1 cellular context compared by ENCODE assay signal in the genomic region with DNA sequence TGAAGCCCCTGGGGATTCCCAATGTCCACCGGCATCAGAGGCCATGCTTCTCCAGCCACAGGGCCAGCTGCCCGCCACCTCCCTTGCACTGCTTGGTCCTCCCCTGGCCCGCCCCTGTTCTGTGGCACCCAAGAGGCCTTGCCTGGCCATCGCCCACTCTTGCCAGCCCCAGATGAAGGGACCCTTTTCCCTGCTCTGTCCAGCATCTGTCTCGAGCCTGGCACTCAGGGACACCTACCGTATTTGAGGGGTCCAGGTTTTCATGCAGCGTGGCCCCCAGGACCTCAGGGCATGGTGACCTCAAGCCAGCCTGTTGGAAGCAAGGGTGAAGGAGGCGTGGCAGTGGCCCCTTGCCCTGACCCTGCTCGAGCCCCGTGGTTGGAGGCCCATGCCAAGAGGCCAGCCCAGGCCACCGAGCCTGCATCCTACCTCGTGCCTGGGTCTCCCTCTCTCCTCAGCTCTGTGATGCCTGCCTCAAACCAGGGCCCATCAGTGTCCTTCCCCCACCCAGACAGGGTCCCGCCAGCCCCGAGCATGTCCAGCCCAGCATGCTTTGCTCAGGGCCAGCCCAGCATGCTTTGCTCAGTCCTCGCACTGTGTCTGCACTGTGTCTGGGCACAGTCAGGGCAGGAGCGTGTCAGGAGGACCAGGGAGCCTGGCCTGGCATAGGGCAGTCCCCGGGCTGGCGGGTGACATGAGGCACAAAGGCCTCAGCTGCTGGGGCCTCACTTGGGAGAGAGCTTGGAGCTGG.
TF ChIP-seq lines count a peak whose summit lies in the region.

No MANE protein-coding gene starts in this region.

TF ChIP-seq in HepG2, 621 proteins besides CTCF, POLR2A, EP300 and RAD21 (continued from another document and continues in another):
- TF ChIP-seq, protein P1, sequence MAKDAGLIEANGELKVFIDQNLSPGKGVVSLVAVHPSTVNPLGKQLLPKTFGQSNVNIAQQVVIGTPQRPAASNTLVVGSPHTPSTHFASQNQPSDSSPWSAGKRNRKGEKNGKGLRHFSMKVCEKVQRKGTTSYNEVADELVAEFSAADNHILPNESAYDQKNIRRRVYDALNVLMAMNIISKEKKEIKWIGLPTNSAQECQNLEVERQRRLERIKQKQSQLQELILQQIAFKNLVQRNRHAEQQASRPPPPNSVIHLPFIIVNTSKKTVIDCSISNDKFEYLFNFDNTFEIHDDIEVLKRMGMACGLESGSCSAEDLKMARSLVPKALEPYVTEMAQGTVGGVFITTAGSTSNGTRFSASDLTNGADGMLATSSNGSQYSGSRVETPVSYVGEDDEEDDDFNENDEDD (CRISPR knock-in tag; IDR thresholded peaks at IDR 0.05; ENCODE audit: borderline replicate concordance), result 0 out of 2 replicates have a peak, but pooled peaks have one; percentile 31
- TF ChIP-seq THYN1 (CRISPR knock-in tag; IDR thresholded peaks at IDR 0.05; ENCODE audit: borderline replicate concordance, low read depth) (no peak), SMYD3 (CRISPR knock-in tag; IDR thresholded peaks at IDR 0.05) (no peak), ZNF83 (CRISPR knock-in tag; IDR thresholded peaks at IDR 0.05; ENCODE audit: borderline replicate concordance) (0 out of 2 replicates have a peak, but pooled peaks have one; percentile 15), HNRNPL (IDR thresholded peaks at IDR 0.05; ENCODE audit: low read depth, low read length) (peak; percentile 72; the same call in 1 of the 2 replicates), BORCS8-MEF2B (CRISPR knock-in tag; IDR thresholded peaks at IDR 0.05) (0 out of 2 replicates have a peak, but pooled peaks have one; percentile 0), RCOR2 (CRISPR knock-in tag; IDR thresholded peaks at IDR 0.05) (no peak), BCL6 (CRISPR knock-in tag; IDR thresholded peaks at IDR 0.05) (no peak), TAF15 (IDR thresholded peaks at IDR 0.05; ENCODE audit: low read depth, low read length, poor library complexity, severe bottlenecking) (no peak), ETV5 (CRISPR knock-in tag; IDR thresholded peaks at IDR 0.05; ENCODE audit: borderline replicate concordance) (no peak), ZNF883 (CRISPR knock-in tag; IDR thresholded peaks at IDR 0.05; ENCODE audit: not compliant biosample characterization) (peak; percentile 84), NFYC (CRISPR knock-in tag; IDR thresholded peaks at IDR 0.05) (no peak), MED1 (CRISPR knock-in tag; IDR thresholded peaks at IDR 0.05) (0 out of 2 replicates have a peak, but pooled peaks have one; percentile 32), NR2F6 (IDR thresholded peaks at IDR 0.05) (no peak), NR2F6 (CRISPR knock-in tag; IDR thresholded peaks at IDR 0.05) (0 out of 2 replicates have a peak, but pooled peaks have one; percentile 26)
- TF ChIP-seq, protein P2, sequence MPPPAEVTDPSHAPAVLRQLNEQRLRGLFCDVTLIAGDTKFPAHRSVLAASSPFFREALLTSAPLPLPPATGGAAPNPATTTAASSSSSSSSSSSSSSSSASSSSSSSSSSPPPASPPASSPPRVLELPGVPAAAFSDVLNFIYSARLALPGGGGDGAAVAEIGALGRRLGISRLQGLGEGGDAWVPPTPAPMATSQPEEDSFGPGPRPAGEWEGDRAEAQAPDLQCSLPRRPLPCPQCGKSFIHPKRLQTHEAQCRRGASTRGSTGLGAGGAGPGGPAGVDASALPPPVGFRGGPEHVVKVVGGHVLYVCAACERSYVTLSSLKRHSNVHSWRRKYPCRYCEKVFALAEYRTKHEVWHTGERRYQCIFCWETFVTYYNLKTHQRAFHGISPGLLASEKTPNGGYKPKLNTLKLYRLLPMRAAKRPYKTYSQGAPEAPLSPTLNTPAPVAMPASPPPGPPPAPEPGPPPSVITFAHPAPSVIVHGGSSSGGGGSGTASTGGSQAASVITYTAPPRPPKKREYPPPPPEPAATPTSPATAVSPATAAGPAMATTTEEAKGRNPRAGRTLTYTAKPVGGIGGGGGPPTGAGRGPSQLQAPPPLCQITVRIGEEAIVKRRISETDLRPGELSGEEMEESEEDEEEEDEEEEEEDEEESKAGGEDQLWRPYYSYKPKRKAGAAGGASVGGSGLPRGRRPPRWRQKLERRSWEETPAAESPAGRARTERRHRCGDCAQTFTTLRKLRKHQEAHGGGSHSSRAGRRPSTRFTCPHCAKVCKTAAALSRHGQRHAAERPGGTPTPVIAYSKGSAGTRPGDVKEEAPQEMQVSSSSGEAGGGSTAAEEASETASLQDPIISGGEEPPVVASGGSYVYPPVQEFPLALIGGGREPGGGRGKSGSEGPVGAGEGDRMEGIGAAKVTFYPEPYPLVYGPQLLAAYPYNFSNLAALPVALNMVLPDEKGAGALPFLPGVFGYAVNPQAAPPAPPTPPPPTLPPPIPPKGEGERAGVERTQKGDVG (CRISPR knock-in tag; IDR thresholded peaks at IDR 0.05; ENCODE audit: borderline replicate concordance), result peak; percentile 62; the same call in 1 of the 2 replicates
- TF ChIP-seq, protein P3, sequence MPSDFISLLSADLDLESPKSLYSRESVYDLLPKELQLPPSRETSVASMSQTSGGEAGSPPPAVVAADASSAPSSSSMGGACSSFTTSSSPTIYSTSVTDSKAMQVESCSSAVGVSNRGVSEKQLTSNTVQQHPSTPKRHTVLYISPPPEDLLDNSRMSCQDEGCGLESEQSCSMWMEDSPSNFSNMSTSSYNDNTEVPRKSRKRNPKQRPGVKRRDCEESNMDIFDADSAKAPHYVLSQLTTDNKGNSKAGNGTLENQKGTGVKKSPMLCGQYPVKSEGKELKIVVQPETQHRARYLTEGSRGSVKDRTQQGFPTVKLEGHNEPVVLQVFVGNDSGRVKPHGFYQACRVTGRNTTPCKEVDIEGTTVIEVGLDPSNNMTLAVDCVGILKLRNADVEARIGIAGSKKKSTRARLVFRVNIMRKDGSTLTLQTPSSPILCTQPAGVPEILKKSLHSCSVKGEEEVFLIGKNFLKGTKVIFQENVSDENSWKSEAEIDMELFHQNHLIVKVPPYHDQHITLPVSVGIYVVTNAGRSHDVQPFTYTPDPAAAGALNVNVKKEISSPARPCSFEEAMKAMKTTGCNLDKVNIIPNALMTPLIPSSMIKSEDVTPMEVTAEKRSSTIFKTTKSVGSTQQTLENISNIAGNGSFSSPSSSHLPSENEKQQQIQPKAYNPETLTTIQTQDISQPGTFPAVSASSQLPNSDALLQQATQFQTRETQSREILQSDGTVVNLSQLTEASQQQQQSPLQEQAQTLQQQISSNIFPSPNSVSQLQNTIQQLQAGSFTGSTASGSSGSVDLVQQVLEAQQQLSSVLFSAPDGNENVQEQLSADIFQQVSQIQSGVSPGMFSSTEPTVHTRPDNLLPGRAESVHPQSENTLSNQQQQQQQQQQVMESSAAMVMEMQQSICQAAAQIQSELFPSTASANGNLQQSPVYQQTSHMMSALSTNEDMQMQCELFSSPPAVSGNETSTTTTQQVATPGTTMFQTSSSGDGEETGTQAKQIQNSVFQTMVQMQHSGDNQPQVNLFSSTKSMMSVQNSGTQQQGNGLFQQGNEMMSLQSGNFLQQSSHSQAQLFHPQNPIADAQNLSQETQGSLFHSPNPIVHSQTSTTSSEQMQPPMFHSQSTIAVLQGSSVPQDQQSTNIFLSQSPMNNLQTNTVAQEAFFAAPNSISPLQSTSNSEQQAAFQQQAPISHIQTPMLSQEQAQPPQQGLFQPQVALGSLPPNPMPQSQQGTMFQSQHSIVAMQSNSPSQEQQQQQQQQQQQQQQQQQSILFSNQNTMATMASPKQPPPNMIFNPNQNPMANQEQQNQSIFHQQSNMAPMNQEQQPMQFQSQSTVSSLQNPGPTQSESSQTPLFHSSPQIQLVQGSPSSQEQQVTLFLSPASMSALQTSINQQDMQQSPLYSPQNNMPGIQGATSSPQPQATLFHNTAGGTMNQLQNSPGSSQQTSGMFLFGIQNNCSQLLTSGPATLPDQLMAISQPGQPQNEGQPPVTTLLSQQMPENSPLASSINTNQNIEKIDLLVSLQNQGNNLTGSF (CRISPR knock-in tag; IDR thresholded peaks at IDR 0.05), result no peak
- TF ChIP-seq, protein P4, sequence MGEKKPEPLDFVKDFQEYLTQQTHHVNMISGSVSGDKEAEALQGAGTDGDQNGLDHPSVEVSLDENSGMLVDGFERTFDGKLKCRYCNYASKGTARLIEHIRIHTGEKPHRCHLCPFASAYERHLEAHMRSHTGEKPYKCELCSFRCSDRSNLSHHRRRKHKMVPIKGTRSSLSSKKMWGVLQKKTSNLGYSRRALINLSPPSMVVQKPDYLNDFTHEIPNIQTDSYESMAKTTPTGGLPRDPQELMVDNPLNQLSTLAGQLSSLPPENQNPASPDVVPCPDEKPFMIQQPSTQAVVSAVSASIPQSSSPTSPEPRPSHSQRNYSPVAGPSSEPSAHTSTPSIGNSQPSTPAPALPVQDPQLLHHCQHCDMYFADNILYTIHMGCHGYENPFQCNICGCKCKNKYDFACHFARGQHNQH (CRISPR knock-in tag; IDR thresholded peaks at IDR 0.05), result no peak
- TF ChIP-seq, protein P5, sequence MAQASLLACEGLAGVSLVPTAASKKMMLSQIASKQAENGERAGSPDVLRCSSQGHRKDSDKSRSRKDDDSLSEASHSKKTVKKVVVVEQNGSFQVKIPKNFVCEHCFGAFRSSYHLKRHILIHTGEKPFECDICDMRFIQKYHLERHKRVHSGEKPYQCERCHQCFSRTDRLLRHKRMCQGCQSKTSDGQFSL (CRISPR knock-in tag; IDR thresholded peaks at IDR 0.05), result no peak
- TF ChIP-seq, protein P6, sequence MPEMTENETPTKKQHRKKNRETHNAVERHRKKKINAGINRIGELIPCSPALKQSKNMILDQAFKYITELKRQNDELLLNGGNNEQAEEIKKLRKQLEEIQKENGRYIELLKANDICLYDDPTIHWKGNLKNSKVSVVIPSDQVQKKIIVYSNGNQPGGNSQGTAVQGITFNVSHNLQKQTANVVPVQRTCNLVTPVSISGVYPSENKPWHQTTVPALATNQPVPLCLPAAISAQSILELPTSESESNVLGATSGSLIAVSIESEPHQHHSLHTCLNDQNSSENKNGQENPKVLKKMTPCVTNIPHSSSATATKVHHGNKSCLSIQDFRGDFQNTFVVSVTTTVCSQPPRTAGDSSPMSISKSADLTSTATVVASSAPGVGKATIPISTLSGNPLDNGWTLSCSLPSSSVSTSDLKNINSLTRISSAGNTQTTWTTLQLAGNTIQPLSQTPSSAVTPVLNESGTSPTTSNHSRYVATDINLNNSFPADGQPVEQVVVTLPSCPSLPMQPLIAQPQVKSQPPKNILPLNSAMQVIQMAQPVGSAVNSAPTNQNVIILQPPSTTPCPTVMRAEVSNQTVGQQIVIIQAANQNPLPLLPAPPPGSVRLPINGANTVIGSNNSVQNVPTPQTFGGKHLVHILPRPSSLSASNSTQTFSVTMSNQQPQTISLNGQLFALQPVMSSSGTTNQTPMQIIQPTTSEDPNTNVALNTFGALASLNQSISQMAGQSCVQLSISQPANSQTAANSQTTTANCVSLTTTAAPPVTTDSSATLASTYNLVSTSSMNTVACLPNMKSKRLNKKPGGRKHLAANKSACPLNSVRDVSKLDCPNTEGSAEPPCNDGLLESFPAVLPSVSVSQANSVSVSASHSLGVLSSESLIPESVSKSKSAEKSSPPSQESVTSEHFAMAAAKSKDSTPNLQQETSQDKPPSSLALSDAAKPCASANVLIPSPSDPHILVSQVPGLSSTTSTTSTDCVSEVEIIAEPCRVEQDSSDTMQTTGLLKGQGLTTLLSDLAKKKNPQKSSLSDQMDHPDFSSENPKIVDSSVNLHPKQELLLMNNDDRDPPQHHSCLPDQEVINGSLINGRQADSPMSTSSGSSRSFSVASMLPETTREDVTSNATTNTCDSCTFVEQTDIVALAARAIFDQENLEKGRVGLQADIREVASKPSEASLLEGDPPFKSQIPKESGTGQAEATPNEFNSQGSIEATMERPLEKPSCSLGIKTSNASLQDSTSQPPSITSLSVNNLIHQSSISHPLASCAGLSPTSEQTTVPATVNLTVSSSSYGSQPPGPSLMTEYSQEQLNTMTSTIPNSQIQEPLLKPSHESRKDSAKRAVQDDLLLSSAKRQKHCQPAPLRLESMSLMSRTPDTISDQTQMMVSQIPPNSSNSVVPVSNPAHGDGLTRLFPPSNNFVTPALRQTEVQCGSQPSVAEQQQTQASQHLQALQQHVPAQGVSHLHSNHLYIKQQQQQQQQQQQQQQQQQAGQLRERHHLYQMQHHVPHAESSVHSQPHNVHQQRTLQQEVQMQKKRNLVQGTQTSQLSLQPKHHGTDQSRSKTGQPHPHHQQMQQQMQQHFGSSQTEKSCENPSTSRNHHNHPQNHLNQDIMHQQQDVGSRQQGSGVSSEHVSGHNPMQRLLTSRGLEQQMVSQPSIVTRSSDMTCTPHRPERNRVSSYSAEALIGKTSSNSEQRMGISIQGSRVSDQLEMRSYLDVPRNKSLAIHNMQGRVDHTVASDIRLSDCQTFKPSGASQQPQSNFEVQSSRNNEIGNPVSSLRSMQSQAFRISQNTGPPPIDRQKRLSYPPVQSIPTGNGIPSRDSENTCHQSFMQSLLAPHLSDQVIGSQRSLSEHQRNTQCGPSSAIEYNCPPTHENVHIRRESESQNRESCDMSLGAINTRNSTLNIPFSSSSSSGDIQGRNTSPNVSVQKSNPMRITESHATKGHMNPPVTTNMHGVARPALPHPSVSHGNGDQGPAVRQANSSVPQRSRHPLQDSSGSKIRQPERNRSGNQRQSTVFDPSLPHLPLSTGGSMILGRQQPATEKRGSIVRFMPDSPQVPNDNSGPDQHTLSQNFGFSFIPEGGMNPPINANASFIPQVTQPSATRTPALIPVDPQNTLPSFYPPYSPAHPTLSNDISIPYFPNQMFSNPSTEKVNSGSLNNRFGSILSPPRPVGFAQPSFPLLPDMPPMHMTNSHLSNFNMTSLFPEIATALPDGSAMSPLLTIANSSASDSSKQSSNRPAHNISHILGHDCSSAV (CRISPR knock-in tag; IDR thresholded peaks at IDR 0.05; ENCODE audit: borderline replicate concordance), result no peak
- TF ChIP-seq, protein P7, sequence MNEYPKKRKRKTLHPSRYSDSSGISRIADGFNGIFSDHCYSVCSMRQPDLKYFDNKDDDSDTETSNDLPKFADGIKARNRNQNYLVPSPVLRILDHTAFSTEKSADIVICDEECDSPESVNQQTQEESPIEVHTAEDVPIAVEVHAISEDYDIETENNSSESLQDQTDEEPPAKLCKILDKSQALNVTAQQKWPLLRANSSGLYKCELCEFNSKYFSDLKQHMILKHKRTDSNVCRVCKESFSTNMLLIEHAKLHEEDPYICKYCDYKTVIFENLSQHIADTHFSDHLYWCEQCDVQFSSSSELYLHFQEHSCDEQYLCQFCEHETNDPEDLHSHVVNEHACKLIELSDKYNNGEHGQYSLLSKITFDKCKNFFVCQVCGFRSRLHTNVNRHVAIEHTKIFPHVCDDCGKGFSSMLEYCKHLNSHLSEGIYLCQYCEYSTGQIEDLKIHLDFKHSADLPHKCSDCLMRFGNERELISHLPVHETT (CRISPR knock-in tag; conservative IDR thresholded peaks at IDR 0.05), result no peak
- TF ChIP-seq, protein P8, sequence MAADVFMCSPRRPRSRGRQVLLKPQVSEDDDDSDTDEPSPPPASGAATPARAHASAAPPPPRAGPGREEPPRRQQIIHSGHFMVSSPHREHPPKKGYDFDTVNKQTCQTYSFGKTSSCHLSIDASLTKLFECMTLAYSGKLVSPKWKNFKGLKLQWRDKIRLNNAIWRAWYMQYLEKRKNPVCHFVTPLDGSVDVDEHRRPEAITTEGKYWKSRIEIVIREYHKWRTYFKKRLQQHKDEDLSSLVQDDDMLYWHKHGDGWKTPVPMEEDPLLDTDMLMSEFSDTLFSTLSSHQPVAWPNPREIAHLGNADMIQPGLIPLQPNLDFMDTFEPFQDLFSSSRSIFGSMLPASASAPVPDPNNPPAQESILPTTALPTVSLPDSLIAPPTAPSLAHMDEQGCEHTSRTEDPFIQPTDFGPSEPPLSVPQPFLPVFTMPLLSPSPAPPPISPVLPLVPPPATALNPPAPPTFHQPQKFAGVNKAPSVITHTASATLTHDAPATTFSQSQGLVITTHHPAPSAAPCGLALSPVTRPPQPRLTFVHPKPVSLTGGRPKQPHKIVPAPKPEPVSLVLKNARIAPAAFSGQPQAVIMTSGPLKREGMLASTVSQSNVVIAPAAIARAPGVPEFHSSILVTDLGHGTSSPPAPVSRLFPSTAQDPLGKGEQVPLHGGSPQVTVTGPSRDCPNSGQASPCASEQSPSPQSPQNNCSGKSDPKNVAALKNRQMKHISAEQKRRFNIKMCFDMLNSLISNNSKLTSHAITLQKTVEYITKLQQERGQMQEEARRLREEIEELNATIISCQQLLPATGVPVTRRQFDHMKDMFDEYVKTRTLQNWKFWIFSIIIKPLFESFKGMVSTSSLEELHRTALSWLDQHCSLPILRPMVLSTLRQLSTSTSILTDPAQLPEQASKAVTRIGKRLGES (CRISPR knock-in tag; IDR thresholded peaks at IDR 0.05; ENCODE audit: borderline replicate concordance), result no peak
